Comparison of ENCODE assay signal across 11 cellular contexts in the genomic region with DNA sequence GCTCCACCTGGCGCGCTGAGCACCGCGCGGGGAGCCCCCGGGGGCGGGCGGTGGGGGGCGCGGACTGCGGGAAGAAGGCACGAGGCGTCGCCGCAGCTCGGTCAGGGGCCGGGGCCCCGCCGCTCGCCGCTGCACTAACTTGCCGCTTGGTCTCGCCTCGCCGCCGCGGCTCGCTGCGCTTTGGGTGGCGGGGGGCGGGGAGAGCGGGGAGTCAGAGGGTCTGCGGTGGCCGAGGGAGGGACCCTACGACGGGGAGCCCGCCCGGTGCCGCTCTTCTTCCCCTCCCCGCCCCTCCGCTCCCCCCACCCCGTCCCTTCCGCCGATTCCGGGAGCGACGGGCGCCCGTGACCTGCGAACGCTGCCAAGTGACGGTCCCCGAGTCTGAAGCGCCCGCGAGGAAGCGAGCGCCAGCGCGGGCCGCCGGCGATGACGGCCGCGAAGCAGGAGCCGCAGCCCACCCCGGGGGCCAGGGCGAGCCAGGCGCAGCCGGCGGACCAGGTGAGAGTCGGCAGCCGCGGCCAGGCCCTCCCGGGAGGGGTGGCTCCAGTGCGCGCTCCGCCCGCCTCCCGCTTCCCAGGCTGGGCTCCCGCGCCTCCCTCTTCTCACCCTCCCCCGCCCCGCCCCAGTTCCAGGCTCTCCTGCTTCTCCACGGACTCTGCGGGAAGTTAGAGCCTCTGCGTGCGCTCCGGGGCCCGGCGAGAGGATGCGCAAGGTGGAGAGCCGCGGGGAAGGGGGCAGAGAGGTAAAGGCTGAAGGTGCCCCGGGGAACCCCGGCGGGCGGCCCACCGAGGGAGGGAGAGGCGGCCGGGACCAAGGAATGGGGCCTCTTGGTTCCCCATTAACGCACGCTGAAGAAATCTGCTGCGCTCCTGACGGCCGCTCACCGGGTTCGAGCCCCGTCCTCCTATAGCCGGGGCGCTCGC.
DNase-seq lines count a peak whose midpoint lies in the region; TF ChIP-seq lines count a peak whose summit lies in the region.
"Had no signal": no experiment of that assay in that cellular context is flagged by ENCODE, and none has a peak within 500 bp of the region (broad histone marks: within the 10 kb centered on the region; RNA-seq: fewer than 3 reads in every experiment).

No MANE protein-coding gene starts in this region.

- H3K9me3 ChIP-seq in WERI-Rb-1 (ENCODE audit: severe bottlenecking) (no peaks in the 10 kb centered on the region), spleen (peaks cover 0 to 6% (median 0%) of the 10 kb centered on the region in 8 donors)
- H3K9me3 ChIP-seq: thoracic aorta had no signal

- 1 to 9% (median 4%) methylated on average over 51 to 111 of the region's 113 CpGs for WGBS in spleen, 5 donors

- DNase-seq in NCI-H2029 (lab: John Stamatoyannopoulos, UW) (peak; percentile 55), NCI-H2029 treated with DMSO at 0.1 percent for 48 hours (lab: John Stamatoyannopoulos, UW) (no peak), WERI-Rb-1 (peak; percentile 59), islet precursor cell (peak; percentile 83), spleen (no peak), pons (ENCODE audit: low spot score) (no peak), MV-4-11 (lab: John Stamatoyannopoulos, UW) (no peak)
- no peak for DNase-seq in activated naive CD4-positive, alpha-beta T cell treated with anti-CD3 and anti-CD28 coated beads, Interleukin-2, amount 50 U/mL, for 16 hours
- DNase-seq: activated effector memory CD4-positive, alpha-beta T cell treated with anti-CD3 and anti-CD28 coated beads, Interleukin-2, amount 50 U/mL, for 16 hours; T-helper 17 cell had no signal

- no peaks in the 10 kb centered on the region for H3K27me3 ChIP-seq in WERI-Rb-1 (ENCODE audit: insufficient read depth, low read depth, severe bottlenecking)
- peaks cover 0 to 55% (median 26%) of the 10 kb centered on the region in 7 donors for H3K27me3 ChIP-seq in spleen (replicated peaks in 1 of 7)

- H3K36me3 ChIP-seq in WERI-Rb-1 (peaks cover 47% of the 10 kb centered on the region), spleen (no peaks in the 10 kb centered on the region)
- H3K36me3 ChIP-seq: thoracic aorta had no signal

- H3K4me3 ChIP-seq in WERI-Rb-1 (ENCODE audit: low read depth, low read length) (peak overlapping the region; percentile 60), spleen (peak overlapping the region in 5 of 8 donors; percentile 15 to 57 (median 32))
- H3K4me3 ChIP-seq: thoracic aorta had no signal

- TF ChIP-seq CTCF in WERI-Rb-1 (IDR thresholded peaks at IDR 0.05; ENCODE audit: low read depth, low read length), result no peak
- no peak for TF ChIP-seq CTCF in spleen (IDR thresholded peaks at IDR 0.05 in 8 of 11, conservative IDR thresholded peaks at IDR 0.05 in 3 of 11)

- TF ChIP-seq POLR2A in spleen (IDR thresholded peaks at IDR 0.05), result no peak

- intact Hi-C loops in spleen (cut with DNase I; ENCODE audit: low total_unique reads), result no loop called here

- peaks cover 0 to 19% (median 8%) of the 10 kb centered on the region in 6 donors for H3K4me1 ChIP-seq in spleen

- H3K27ac ChIP-seq in WERI-Rb-1 (peak overlapping the region; percentile 90), spleen (no peak overlapping the region)
- H3K27ac ChIP-seq: thoracic aorta had no signal

Comparison
In these comparisons a context has a peak if more than half of its experiments do, and no peak if none do; other contexts are left out.
1. DNase-seq: peak in NCI-H2029 (single experiment), WERI-Rb-1 (single experiment) and islet precursor cell (single experiment); none in NCI-H2029 treated with DMSO at 0.1 percent for 48 hours (single experiment), spleen (single experiment), pons (single experiment), activated naive CD4-positive, alpha-beta T cell treated with anti-CD3 and anti-CD28 coated beads, Interleukin-2, amount 50 U/mL, for 16 hours (single experiment) and MV-4-11 (single experiment).